ENCODE assay signal across 13 cellular contexts in the genomic region with DNA sequence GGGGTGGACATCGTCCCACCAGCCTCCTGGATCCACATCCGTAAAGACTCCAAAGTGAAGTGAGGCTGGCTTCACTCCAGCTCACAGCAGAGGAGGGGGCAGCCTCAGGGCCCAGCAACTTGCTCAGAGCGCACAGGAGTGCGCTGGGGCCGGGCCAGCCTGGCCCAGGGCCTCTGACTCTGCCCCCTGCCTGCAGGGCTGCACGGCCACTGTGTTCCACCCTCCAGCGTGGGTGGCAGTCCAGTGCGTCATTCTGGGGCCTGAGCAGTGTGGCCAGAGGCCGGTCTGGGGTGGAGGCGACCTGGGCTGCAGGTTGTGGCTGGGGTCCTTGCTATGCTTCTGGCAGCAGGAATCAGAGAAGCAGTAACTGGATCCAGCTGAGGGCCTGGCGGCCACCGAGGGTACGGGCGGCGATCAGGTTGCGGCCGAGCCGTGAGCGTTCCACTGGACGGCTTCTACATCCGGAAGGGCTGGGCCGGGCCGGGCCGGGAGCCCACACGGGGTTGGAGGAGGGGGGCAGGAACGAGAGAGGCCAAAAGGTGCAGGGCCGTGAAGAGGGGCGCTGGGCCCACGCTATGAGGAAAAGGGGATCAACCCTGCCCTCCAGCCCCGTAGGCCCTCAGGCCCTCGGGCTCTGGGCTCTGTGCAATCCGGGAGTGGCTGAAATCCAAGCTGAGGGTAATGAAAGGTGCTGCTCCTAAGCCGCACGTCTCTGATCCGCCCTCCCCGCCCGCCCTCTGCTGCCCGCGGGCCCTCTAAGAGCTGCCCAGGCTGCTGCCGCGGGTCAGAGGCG. TPM values are rescaled to one million over a fixed set of nuclear protein-coding genes. Genes with fewer than 3 reads are reported as not detected.
DNase-seq lines count a peak whose midpoint lies in the region; ATAC-seq, FAIRE-seq and TF ChIP-seq lines count a peak whose summit lies in the region.
"Had no signal": no experiment of that assay in that cellular context is flagged by ENCODE, and none has a peak within 500 bp of the region (broad histone marks: within the 10 kb centered on the region; RNA-seq: fewer than 3 reads in every experiment).

FSCN2 (plus strand) TSS at position 787 of the 793 bp plus-strand sequence. CDS start 155 bp downstream, outside the sequence.

- dilution Hi-C loops in endothelial cell of umbilical vein (cut with MboI; ENCODE audit: extremely low pct_ligation_motif_present, low sequenced_read_pairs) = no loop called here

- no peak within 1 kb of the TSS for H3K4me2 ChIP-seq in endothelial cell of umbilical vein (ENCODE audit: insufficient read depth, low read length)
- H3K4me2 ChIP-seq in neuronal stem cell (ENCODE audit: insufficient read depth, low read length, poor library complexity, severe bottlenecking) = no peak within 1 kb of the TSS

- peak within 1 kb of the TSS; percentile 91 for H3K23ac ChIP-seq in neuronal stem cell (ENCODE audit: low read depth, low read length, poor library complexity)

- H2BK15ac ChIP-seq in neuronal stem cell (ENCODE audit: low read length) = peak within 1 kb of the TSS; percentile 71

- H3K14ac ChIP-seq in neuronal stem cell (ENCODE audit: low read length) = peak within 1 kb of the TSS; percentile 97

- H2BK5ac ChIP-seq in neuronal stem cell (ENCODE audit: low read length) = peak within 1 kb of the TSS; percentile 60

- intact Hi-C loops in endothelial cell of umbilical vein (cut with micrococcal nuclease) (no loop called here), ovary (cut with DNase I) (loop anchor here in 2 of 4 donors (10.0 kb wide), 1 partner anchor 67 kb away; no protein-coding TSS in a partner anchor)

- CTCF ChIA-PET in endothelial cell of umbilical vein (lab: Charles Lee) = interaction anchor here (1.1 to 1.8 kb wide), 2 partner anchors 9 to 73 kb away, joined by 3 to 7 read pairs; no protein-coding TSS in a partner anchor

- no peaks in the 10 kb centered on the region for H3K79me2 ChIP-seq in endothelial cell of umbilical vein (ENCODE audit: control insufficient read depth, insufficient read depth, low read length)

- H3K4me1 ChIP-seq in endothelial cell of umbilical vein (ENCODE audit: control insufficient read depth, extremely low read depth, insufficient read depth, low read length) (no peaks in the 10 kb centered on the region), neuronal stem cell (ENCODE audit: control insufficient read depth in 2 of 2, insufficient read depth in 1 of 2, low read depth in 1 of 2, low read length in 2 of 2) (peaks cover 10 to 23% of the 10 kb centered on the region in 2 donors), ovary (ENCODE audit: insufficient read depth) (no peaks in the 10 kb centered on the region)

- no peak within 1 kb of the TSS for H3K9ac ChIP-seq in endothelial cell of umbilical vein (replicated peaks; ENCODE audit: extremely low read depth, insufficient read depth, low read length)
- peak within 1 kb of the TSS; percentile 60 for H3K9ac ChIP-seq in neuronal stem cell (ENCODE audit: low read depth, low read length, poor library complexity)

- H3K9me3 ChIP-seq in endothelial cell of umbilical vein (replicated peaks; ENCODE audit: control insufficient read depth, insufficient read depth, low read length) = no peaks in the 10 kb centered on the region
- H3K9me3 ChIP-seq in neuronal stem cell (replicated peaks in 1 of 2; ENCODE audit: control insufficient read depth in 2 of 2, insufficient read depth in 1 of 2, low read depth in 1 of 2, low read length in 2 of 2) = peaks cover 0 to 6% of the 10 kb centered on the region in 2 donors
- H3K9me3 ChIP-seq in ovary = no peaks in the 10 kb centered on the region

- H4K20me1 ChIP-seq in endothelial cell of umbilical vein (replicated peaks; ENCODE audit: control insufficient read depth, extremely low read depth, insufficient read depth, low read length) = no peaks in the 10 kb centered on the region

- no CpG with 5 or more reads among the region's 42 CpGs for WGBS in neuronal stem cell (ENCODE audit: extremely low coverage in 2 of 2, insufficient read length in 2 of 2, insufficient replicate concordance in 1 of 2), 2 donors
- WGBS in ovary, 3 donors = 9 to 16% (median 11%) methylated on average over 35 to 42 of the region's 42 CpGs

- H3K18ac ChIP-seq in neuronal stem cell (ENCODE audit: low read length) = peak within 1 kb of the TSS; percentile 80

- peak within 1 kb of the TSS; percentile 97 for H2AK5ac ChIP-seq in neuronal stem cell (ENCODE audit: low read depth, low read length)

- H4K91ac ChIP-seq in neuronal stem cell (ENCODE audit: low read depth, low read length, poor library complexity) = peak within 1 kb of the TSS; percentile 56

- H3K27me3 ChIP-seq in endothelial cell of umbilical vein (ENCODE audit: control insufficient read depth in 2 of 2, insufficient read depth in 2 of 2, low read length in 2 of 2) (no peaks in the 10 kb centered on the region), neuronal stem cell (ENCODE audit: control insufficient read depth in 3 of 3, insufficient read depth in 3 of 3, low read depth in 1 of 3, low read length in 3 of 3) (peaks cover 0 to 15% (median 6%) of the 10 kb centered on the region in 3 experiments), ovary (peaks cover 3% of the 10 kb centered on the region)

- H2BK12ac ChIP-seq in neuronal stem cell (ENCODE audit: low read length) = peak within 1 kb of the TSS; percentile 58

- H3K4me3 ChIP-seq in endothelial cell of umbilical vein (replicated peaks in 1 of 3; ENCODE audit: insufficient read depth in 1 of 3, low read depth in 1 of 3, low read length in 3 of 3) (no peak within 1 kb of the TSS), neuronal stem cell (ENCODE audit: low read length in 2 of 2) (no peak within 1 kb of the TSS), ovary (no peak within 1 kb of the TSS)

- H3K36me3 ChIP-seq in endothelial cell of umbilical vein (ENCODE audit: control insufficient read depth in 2 of 2, extremely low read depth in 1 of 2, insufficient read depth in 2 of 2, low read length in 2 of 2) (no peaks in the 10 kb centered on the region), neuronal stem cell (replicated peaks in 1 of 2; ENCODE audit: control insufficient read depth in 2 of 2, insufficient read depth in 2 of 2, low read length in 2 of 2) (no peaks in the 10 kb centered on the region), ovary (no peaks in the 10 kb centered on the region)

- DNase-seq in HT-29 (ENCODE audit: low spot score) (peak; percentile 37), endothelial cell of umbilical vein (ENCODE audit: low read depth, low spot score) (no peak), neuronal stem cell (ENCODE audit: low spot score) (no peak), activated T-cell treated with anti-CD3 and anti-CD28 coated beads for 4 hours (no peak), ovary (no peak)
- DNase-seq: DMS153; effector CD4-positive, alpha-beta T cell; hypothalamus; stimulated activated CD4-positive, alpha-beta T cell treated with anti-CD3 and anti-CD28 coated beads, Interleukin-12 subunit alpha, Interleukin-12 subunit beta, amount 100 ng/mL, for 4 hours; T-helper 9 cell had no signal

- TF ChIP-seq CTCF in C4-2B (conservative IDR thresholded peaks at IDR 0.05) = no peak; the same call in 1 of the 2 replicates
- TF ChIP-seq CTCF in endothelial cell of umbilical vein (IDR thresholded peaks at IDR 0.05; ENCODE audit: extremely low read depth in 1 of 2, insufficient read depth in 1 of 2, low read depth in 1 of 2, low read length in 2 of 2) = no peak
- TF ChIP-seq CTCF in ovary (IDR thresholded peaks at IDR 0.05) = no peak

- H3K79me1 ChIP-seq in neuronal stem cell (ENCODE audit: low read depth, low read length) = peaks cover 7% of the 10 kb centered on the region

- peak within 1 kb of the TSS; percentile 43 for H4K8ac ChIP-seq in neuronal stem cell (ENCODE audit: low read depth, low read length)

- no TSS peak for BruUV-seq in endothelial cell of umbilical vein (replicated peaks; lab: Mats Ljungman, UMichigan)

- peak within 1 kb of the TSS; percentile 81 for H2BK120ac ChIP-seq in neuronal stem cell (ENCODE audit: low read depth, low read length)

- no peaks in the 10 kb centered on the region for H3K9me1 ChIP-seq in endothelial cell of umbilical vein (replicated peaks; ENCODE audit: control insufficient read depth, extremely low read depth, insufficient read depth, low read length)

- peak within 1 kb of the TSS; percentile 37 for H3K4ac ChIP-seq in neuronal stem cell (ENCODE audit: low read length)

- no peak for FAIRE-seq in endothelial cell of umbilical vein (lab: Jason Lieb, UNC)

- no peak for TF ChIP-seq EP300 in ovary (IDR thresholded peaks at IDR 0.05)

- POLR2A ChIA-PET in endothelial cell of umbilical vein (lab: Charles Lee) = no interaction called here

- H3K27ac ChIP-seq in C4-2B (peak within 1 kb of the TSS; percentile 52), endothelial cell of umbilical vein (ENCODE audit: insufficient read depth, low read depth, low read length) (no peak within 1 kb of the TSS), neuronal stem cell (replicated peaks; ENCODE audit: low read length) (no peak within 1 kb of the TSS), ovary (no peak within 1 kb of the TSS)

- TF ChIP-seq POLR2A in endothelial cell of umbilical vein (IDR thresholded peaks at IDR 0.05; ENCODE audit: low read depth, low read length) = no peak
- TF ChIP-seq POLR2A in ovary (IDR thresholded peaks at IDR 0.05) = no peak

- H2AFZ ChIP-seq in endothelial cell of umbilical vein (ENCODE audit: low read depth, low read length) (no peak within 1 kb of the TSS), neuronal stem cell (ENCODE audit: low read length) (peak within 1 kb of the TSS; percentile 60)

- ATAC-seq in HG02840 (IDR thresholded peaks at IDR 0.05; ENCODE audit: low FRiP score, unreplicated experiment) (no peak), GM18858 (IDR thresholded peaks at IDR 0.05; ENCODE audit: unreplicated experiment) (no peak)

TF ChIP-seq in endothelial cell of umbilical vein, 7 proteins besides CTCF, POLR2A, EP300 and RAD21:
- TF ChIP-seq EZH2 (IDR thresholded peaks at IDR 0.05; ENCODE audit: borderline replicate concordance, low read depth, low read length, severe bottlenecking) (peak; percentile 28), POLR2AphosphoS5 (IDR thresholded peaks at IDR 0.05; ENCODE audit: insufficient read depth, low read depth, low read length) (no peak)

RNA-seq across cellular contexts. Expression of gene FSCN2, which starts in this region (rescaled TPM):
- total RNA-seq in HT-29 (2014; rRNA removed; shearing (Covaris generic)) = 4.3 and 4.7 TPM in 2 replicates
- total RNA-seq in endothelial cell of umbilical vein (0.58 and 0.71 TPM in 2 replicates), ovary (1 to 10 TPM; 1.8 to 6.4 (median 3.9) TPM)
- polyA plus RNA-seq in endothelial cell of umbilical vein (0.32 and 0.46 TPM in 2 replicates), ovary (1 to 10 TPM in 1 of 2 donors, under 1 TPM in 1; 0.13 to 1.6 TPM)
- polyA plus RNA-seq in endothelial cell of umbilical vein (2011; cell fraction: cytosol; rRNA removed) = 0.06 and 0.10 TPM in 2 replicates
- 0.43 and 0.87 TPM in 2 replicates for polyA plus RNA-seq in endothelial cell of umbilical vein (2011; cell fraction: nucleus; rRNA removed)
- polyA plus RNA-seq in endothelial cell of umbilical vein (2012) = 0.12 and 0.25 TPM in 2 replicates
- polyA minus RNA-seq in endothelial cell of umbilical vein = 0.41 TPM in 1 of 2 replicates, not detected in the other
- 1.1 TPM for polyA minus RNA-seq in endothelial cell of umbilical vein (2011; cell fraction: cytosol; rRNA and poly(A)+ RNA removed)
- polyA minus RNA-seq in endothelial cell of umbilical vein (2011; cell fraction: nucleus; rRNA and poly(A)+ RNA removed) = 0.67 and 1.4 TPM in 2 replicates
- polyA plus RNA-seq in neuronal stem cell (2013, experiment 1 of 2) = 0.20 TPM
- 0.25 TPM for polyA plus RNA-seq in neuronal stem cell (2013, experiment 2 of 2)
